Comparison of ENCODE assay signal across 5 cellular contexts in the genomic region with DNA sequence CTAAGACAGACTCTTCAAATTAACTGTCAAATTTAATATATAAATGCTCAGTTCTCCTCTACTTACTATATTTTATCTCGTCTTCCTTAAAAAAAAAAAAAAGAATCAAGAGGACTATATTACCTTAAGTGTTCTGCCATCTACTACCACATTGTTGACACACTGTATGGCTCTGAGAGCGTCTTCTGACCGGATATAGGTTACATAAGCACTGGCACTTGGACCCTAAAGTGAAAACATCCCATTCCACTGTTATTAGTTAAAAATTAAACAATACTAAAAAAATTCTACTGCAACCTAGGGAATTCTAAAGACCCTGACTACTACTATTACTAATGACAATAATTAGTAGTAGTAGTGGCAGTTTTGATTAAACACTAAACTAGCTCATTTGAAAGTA.
"Had no signal": no experiment of that assay in that cellular context is flagged by ENCODE, and none has a peak within 500 bp of the region (broad histone marks: within the 10 kb centered on the region; RNA-seq: fewer than 3 reads in every experiment).

No MANE protein-coding gene starts in this region.

- H2AFZ ChIP-seq: GM23248, GM23338 had no signal

- H3K9me3 ChIP-seq: HAP-1 had no signal

- H3K27ac ChIP-seq: GM23248 had no signal

- H3K4me2 ChIP-seq: GM23338 had no signal

- H3K4me1 ChIP-seq: HAP-1 had no signal

- H3K9ac ChIP-seq: GM23248 had no signal

- DNase-seq: GOT3 had no signal

- H3K4me3 ChIP-seq: GM23248, GM23338, HAP-1 had no signal

- FAIRE-seq: H54 had no signal

- H3K36me3 ChIP-seq: HAP-1 had no signal
